8 cellular contexts compared by ENCODE assay signal in genomic region chr6:132816665-132817064, GRCh38. TPM values are rescaled to one million over a fixed set of nuclear protein-coding genes. Genes with fewer than 3 reads are reported as not detected.
DNase-seq lines count a peak whose midpoint lies in the region; ATAC-seq and TF ChIP-seq lines count a peak whose summit lies in the region.

No MANE protein-coding gene starts in this region.

- H3K27me3 ChIP-seq in SJSA1 (replicated peaks), result no peaks in the 10 kb centered on the region

- H3K9me3 Mint-ChIP-seq in activated T-cell treated with anti-CD3 and anti-CD28 coated beads, Interleukin-2, amount 50 U/mL, for 72 hours, result no peaks in the 10 kb centered on the region
- H3K9me3 Mint-ChIP-seq in stimulated activated effector memory CD8-positive, alpha-beta T cell treated with anti-CD3 and anti-CD28 coated beads, Interleukin-12 subunit alpha, Interleukin-12 subunit beta, amount 100 ng/mL, for 72 hours, result no peaks in the 10 kb centered on the region

- no peak overlapping the region for H3K27ac ChIP-seq in SJSA1

- H3K4me3 ChIP-seq in SJSA1, result peak overlapping the region; percentile 57; the same call in 1 of the 2 replicates

- no peak for TF ChIP-seq POLR2A in erythroblast (IDR thresholded peaks at IDR 0.05; ENCODE audit: low read length)

- H3K4me1 ChIP-seq in SJSA1 (replicated peaks), result peaks cover 14% of the 10 kb centered on the region

- ATAC-seq in activated T-cell treated with anti-CD3 and anti-CD28 coated beads, Interleukin-2, amount 50 U/mL, for 72 hours (replicated peaks in 1 of 2), result no peak
- no peak for ATAC-seq in stimulated activated effector memory CD8-positive, alpha-beta T cell treated with anti-CD3 and anti-CD28 coated beads, Interleukin-12 subunit alpha, Interleukin-12 subunit beta, amount 100 ng/mL, for 72 hours
- no peak for ATAC-seq in HG03521 (IDR thresholded peaks at IDR 0.05; ENCODE audit: unreplicated experiment)

- H3K27ac Mint-ChIP-seq in activated T-cell treated with anti-CD3 and anti-CD28 coated beads, Interleukin-2, amount 50 U/mL, for 72 hours, result peak overlapping the region; percentile 99
- peak overlapping the region; percentile 99 for H3K27ac Mint-ChIP-seq in stimulated activated effector memory CD8-positive, alpha-beta T cell treated with anti-CD3 and anti-CD28 coated beads, Interleukin-12 subunit alpha, Interleukin-12 subunit beta, amount 100 ng/mL, for 72 hours

- peaks cover 56% of the 10 kb centered on the region for H3K36me3 ChIP-seq in SJSA1

- H3K36me3 Mint-ChIP-seq in activated T-cell treated with anti-CD3 and anti-CD28 coated beads, Interleukin-2, amount 50 U/mL, for 72 hours (ENCODE audit: insufficient read depth in 2 of 2), result peaks cover 47 to 54% of the 10 kb centered on the region in 2 donors
- peaks cover 88% of the 10 kb centered on the region for H3K36me3 Mint-ChIP-seq in stimulated activated effector memory CD8-positive, alpha-beta T cell treated with anti-CD3 and anti-CD28 coated beads, Interleukin-12 subunit alpha, Interleukin-12 subunit beta, amount 100 ng/mL, for 72 hours

- DNase-seq in activated T-cell treated with anti-CD3 and anti-CD28 coated beads, Interleukin-2, amount 50 U/mL, for 72 hours, result no peak
- no peak for DNase-seq in activated T-cell treated with anti-CD3 and anti-CD28 coated beads, Interleukin-2, amount 50 U/mL, for 48 hours
- DNase-seq in SJSA1 (ENCODE audit: low read depth in 1 of 2, low spot score in 2 of 2) (no peak), erythroblast (lab: John Stamatoyannopoulos, UW) (peak; percentile 25 to 50), mucosa of gallbladder (ENCODE audit: low spot score) (no peak)
- no peak for DNase-seq in stimulated activated effector memory CD8-positive, alpha-beta T cell treated with anti-CD3 and anti-CD28 coated beads, Interleukin-12 subunit alpha, Interleukin-12 subunit beta, amount 100 ng/mL, for 72 hours (ENCODE audit: low spot score in 2 of 2)
- no peak for DNase-seq in stimulated activated CD4-positive, alpha-beta T cell treated with anti-CD3 and anti-CD28 coated beads, Interleukin-4, amount 100 ng/mL, for 1 hour

- peak overlapping the region; percentile 91 to 94 for H3K4me3 Mint-ChIP-seq in activated T-cell treated with anti-CD3 and anti-CD28 coated beads, Interleukin-2, amount 50 U/mL, for 72 hours
- peak overlapping the region; percentile 85 for H3K4me3 Mint-ChIP-seq in stimulated activated effector memory CD8-positive, alpha-beta T cell treated with anti-CD3 and anti-CD28 coated beads, Interleukin-12 subunit alpha, Interleukin-12 subunit beta, amount 100 ng/mL, for 72 hours

- peaks cover 61% of the 10 kb centered on the region for H3K4me1 Mint-ChIP-seq in activated T-cell treated with anti-CD3 and anti-CD28 coated beads, Interleukin-2, amount 50 U/mL, for 72 hours (ENCODE audit: low read depth)
- peaks cover 59% of the 10 kb centered on the region for H3K4me1 Mint-ChIP-seq in stimulated activated effector memory CD8-positive, alpha-beta T cell treated with anti-CD3 and anti-CD28 coated beads, Interleukin-12 subunit alpha, Interleukin-12 subunit beta, amount 100 ng/mL, for 72 hours

- H3K27me3 Mint-ChIP-seq in activated T-cell treated with anti-CD3 and anti-CD28 coated beads, Interleukin-2, amount 50 U/mL, for 72 hours (ENCODE audit: low read depth), result no peaks in the 10 kb centered on the region

- H3K9me3 ChIP-seq in SJSA1 (replicated peaks), result no peaks in the 10 kb centered on the region

RNA-seq across cellular contexts. Expression of gene RPS12, which starts 2.3 kb away (rescaled TPM):
- 1,000 to 10,000 TPM; 1,863 to 1,938 TPM for total RNA-seq in activated T-cell treated with anti-CD3 and anti-CD28 coated beads, Interleukin-2, amount 50 U/mL, for 72 hours
- total RNA-seq in SJSA1 (2014; rRNA removed; shearing (Covaris generic)), result 1,665 and 2,029 TPM in 2 replicates
- 638 TPM for total RNA-seq in mucosa of gallbladder

RNA-seq across cellular contexts. Expression of gene SLC18B1, which starts 18.2 kb away (rescaled TPM):
- total RNA-seq in activated T-cell treated with anti-CD3 and anti-CD28 coated beads, Interleukin-2, amount 50 U/mL, for 72 hours, result 1 to 10 TPM; 5.1 to 6.9 TPM
- total RNA-seq in SJSA1 (2014; rRNA removed; shearing (Covaris generic)), result 4.2 and 4.3 TPM in 2 replicates
- total RNA-seq in mucosa of gallbladder, result 13.3 TPM

RNA-seq across cellular contexts. Expression of gene VNN2, which starts 59.0 kb away (rescaled TPM):
- 10 to 100 TPM; 14.4 to 16.6 TPM for total RNA-seq in activated T-cell treated with anti-CD3 and anti-CD28 coated beads, Interleukin-2, amount 50 U/mL, for 72 hours
- total RNA-seq in SJSA1 (2014; rRNA removed; shearing (Covaris generic)), result 0.38 and 1.00 TPM in 2 replicates
- total RNA-seq in mucosa of gallbladder, result 3.4 TPM

Comparison
In these comparisons a context has a peak if more than half of its experiments do, and no peak if none do; other contexts are left out.
1. DNase-seq: peak in erythroblast (2 of 2); none in activated T-cell treated with anti-CD3 and anti-CD28 coated beads, Interleukin-2, amount 50 U/mL, for 72 hours (0 of 2), activated T-cell treated with anti-CD3 and anti-CD28 coated beads, Interleukin-2, amount 50 U/mL, for 48 hours (0 of 2), SJSA1 (0 of 2), stimulated activated effector memory CD8-positive, alpha-beta T cell treated with anti-CD3 and anti-CD28 coated beads, Interleukin-12 subunit alpha, Interleukin-12 subunit beta, amount 100 ng/mL, for 72 hours (0 of 2), stimulated activated CD4-positive, alpha-beta T cell treated with anti-CD3 and anti-CD28 coated beads, Interleukin-4, amount 100 ng/mL, for 1 hour (single experiment) and mucosa of gallbladder (single experiment).